8 cellular contexts compared by ENCODE assay signal in genomic region chr2:112137516-112138142, GRCh38. TPM values are rescaled to one million over a fixed set of nuclear protein-coding genes. Genes with fewer than 3 reads are reported as not detected.
A peak's percentile ranks its signal among the peaks of the same experiment; 100 is the strongest.
DNase-seq lines count a peak whose midpoint lies in the region; ATAC-seq and TF ChIP-seq lines count a peak whose summit lies in the region.

No MANE protein-coding gene starts in this region.

- CTCF ChIA-PET in activated CD8-positive, alpha-beta T cell treated with anti-CD3 and anti-CD28 coated beads for 36 hours (lab: Charles Lee) = interaction anchor here (4.0 kb wide), 1 partner anchor 15 kb away, joined by 18 read pairs; no protein-coding TSS in a partner anchor

- peak overlapping the region; percentile 49 for H3K4me3 Mint-ChIP-seq in activated CD8-positive, alpha-beta T cell treated with anti-CD3 and anti-CD28 coated beads for 36 hours
- peak overlapping the region in 1 of 2 donors; percentile 51 for H3K4me3 Mint-ChIP-seq in effector memory CD8-positive, alpha-beta T cell

- no peak overlapping the region for H3K27ac Mint-ChIP-seq in activated CD8-positive, alpha-beta T cell treated with anti-CD3 and anti-CD28 coated beads for 36 hours
- H3K27ac Mint-ChIP-seq in effector memory CD8-positive, alpha-beta T cell = no peak overlapping the region

- DNase-seq in Right ventricle myocardium inferior (ENCODE audit: missing footprints) (no peak), cardiac septum (ENCODE audit: low spot score) (no peak), left ventricle myocardium superior (no peak), skeletal muscle cell (ENCODE audit: low read depth) (no peak), NCI-H446 (lab: John Stamatoyannopoulos, UW) (no peak)
- peak; percentile 23 for DNase-seq in activated CD8-positive, alpha-beta T cell treated with anti-CD3 and anti-CD28 coated beads for 36 hours
- no peak for DNase-seq in effector memory CD8-positive, alpha-beta T cell

- peaks cover 24% of the 10 kb centered on the region for H3K27me3 Mint-ChIP-seq in activated CD8-positive, alpha-beta T cell treated with anti-CD3 and anti-CD28 coated beads for 36 hours
- H3K27me3 Mint-ChIP-seq in effector memory CD8-positive, alpha-beta T cell = peaks cover 16 to 54% of the 10 kb centered on the region in 2 donors

- no peak for TF ChIP-seq CTCF in activated CD8-positive, alpha-beta T cell treated with anti-CD3 and anti-CD28 coated beads for 36 hours (IDR thresholded peaks at IDR 0.05)

- peak; percentile 39 for ATAC-seq in Right ventricle myocardium inferior
- ATAC-seq in activated CD8-positive, alpha-beta T cell treated with anti-CD3 and anti-CD28 coated beads for 36 hours = peak; percentile 66
- peak; percentile 37 for ATAC-seq in left ventricle myocardium superior
- no peak for ATAC-seq in effector memory CD8-positive, alpha-beta T cell (replicated peaks)
- no peak for ATAC-seq in HG02642 (IDR thresholded peaks at IDR 0.05; ENCODE audit: poor library complexity, unreplicated experiment)

- no peaks in the 10 kb centered on the region for H3K36me3 Mint-ChIP-seq in activated CD8-positive, alpha-beta T cell treated with anti-CD3 and anti-CD28 coated beads for 36 hours (ENCODE audit: low read depth)
- peaks cover 3% of the 10 kb centered on the region for H3K36me3 Mint-ChIP-seq in effector memory CD8-positive, alpha-beta T cell (ENCODE audit: insufficient read depth)

- H3K9me3 Mint-ChIP-seq in activated CD8-positive, alpha-beta T cell treated with anti-CD3 and anti-CD28 coated beads for 36 hours = peaks cover 10% of the 10 kb centered on the region
- peaks cover 0 to 2% of the 10 kb centered on the region in 2 donors for H3K9me3 Mint-ChIP-seq in effector memory CD8-positive, alpha-beta T cell

- POLR2A ChIA-PET in activated CD8-positive, alpha-beta T cell treated with anti-CD3 and anti-CD28 coated beads for 36 hours (lab: Charles Lee) = interaction anchor here (0.6 to 0.9 kb wide), 2 partner anchors 13 to 440 kb away, joined by 3 to 4 read pairs; no protein-coding TSS in a partner anchor

- H3K4me1 Mint-ChIP-seq in activated CD8-positive, alpha-beta T cell treated with anti-CD3 and anti-CD28 coated beads for 36 hours (ENCODE audit: low read depth) = peaks cover 11% of the 10 kb centered on the region
- H3K4me1 Mint-ChIP-seq in effector memory CD8-positive, alpha-beta T cell (ENCODE audit: low read depth in 2 of 2) = peaks cover 3% of the 10 kb centered on the region in 2 donors

- H3K4me3 ChIP-seq in skeletal muscle cell (ENCODE audit: low read depth, low read length) = peak overlapping the region; percentile 55

- intact Hi-C loops in Right ventricle myocardium inferior (cut with DNase I) (no loop called here), cardiac septum (cut with DNase I) (no loop called here), left ventricle myocardium superior (cut with micrococcal nuclease) (no loop called here)
- intact Hi-C loops in activated CD8-positive, alpha-beta T cell treated with anti-CD3 and anti-CD28 coated beads for 36 hours (cut with micrococcal nuclease) = no loop called here

RNA-seq across cellular contexts. Expression of gene FBLN7, which starts 0.6 kb away (rescaled TPM):
- total RNA-seq in Right ventricle myocardium inferior (0.54 TPM), cardiac septum (1.00 TPM), left ventricle myocardium superior (0.32 TPM)
- total RNA-seq in activated CD8-positive, alpha-beta T cell treated with anti-CD3 and anti-CD28 coated beads for 36 hours = 1 to 10 TPM; 7.4 to 7.9 TPM

Comparison
In these comparisons a context has a peak if more than half of its experiments do, and no peak if none do; other contexts are left out.
1. ATAC-seq: peak in Right ventricle myocardium inferior (single experiment), activated CD8-positive, alpha-beta T cell treated with anti-CD3 and anti-CD28 coated beads for 36 hours (single experiment) and left ventricle myocardium superior (single experiment); none in effector memory CD8-positive, alpha-beta T cell (single experiment) and HG02642 (single experiment).